In the genomic region with DNA sequence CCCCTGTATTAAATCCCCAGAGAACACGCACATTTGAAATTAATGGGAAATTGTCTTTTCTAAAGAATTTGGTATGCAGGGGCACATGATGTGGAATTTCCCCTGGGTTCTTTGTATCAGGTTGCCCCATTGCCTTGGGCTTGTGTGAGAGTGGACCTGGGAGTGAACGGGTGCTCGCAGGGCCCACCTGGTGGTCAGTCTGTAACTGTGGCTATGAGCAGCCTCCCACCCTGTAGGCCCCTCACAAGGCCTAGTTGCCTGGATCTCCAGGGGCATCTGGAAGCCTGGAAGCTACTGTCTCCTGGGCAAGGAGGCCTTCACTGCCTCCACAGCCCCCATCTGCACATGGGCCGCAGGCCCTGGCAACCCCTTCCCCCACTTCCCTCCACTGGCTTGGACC, we compare ENCODE assay signal across 2 cellular contexts.
TF ChIP-seq lines count a peak whose summit lies in the region.

No MANE protein-coding gene starts in this region.

TF ChIP-seq in HCT116, 20 proteins besides CTCF, POLR2A, EP300 and RAD21:
- TF ChIP-seq SRF (IDR thresholded peaks at IDR 0.05; ENCODE audit: low read depth) (no peak), ZNF274 (IDR thresholded peaks at IDR 0.05; ENCODE audit: low read depth, low read length) (no peak), EZH2phosphoT487 (IDR thresholded peaks at IDR 0.05; ENCODE audit: borderline replicate concordance) (no peak), SIN3A (IDR thresholded peaks at IDR 0.05; ENCODE audit: low read depth) (no peak), TCF7L2 (IDR thresholded peaks at IDR 0.05; ENCODE audit: borderline replicate concordance, extremely low read depth, insufficient read depth, insufficient read length) (no peak), FOSL1 (IDR thresholded peaks at IDR 0.05; ENCODE audit: low read depth) (no peak), ZFX (IDR thresholded peaks at IDR 0.05) (no peak), POLR2AphosphoS5 (IDR thresholded peaks at IDR 0.05; ENCODE audit: low read depth, low read length) (no peak), YY1 (IDR thresholded peaks at IDR 0.05; ENCODE audit: extremely low read depth, insufficient replicate concordance, low read depth, low read length) (no peak), CEBPB (IDR thresholded peaks at IDR 0.05; ENCODE audit: low read depth) (no peak), EZH2 (IDR thresholded peaks at IDR 0.05) (no peak), EGR1 (IDR thresholded peaks at IDR 0.05; ENCODE audit: low read depth) (no peak), ELF1 (IDR thresholded peaks at IDR 0.05; ENCODE audit: borderline replicate concordance, low read depth) (no peak), JUND (IDR thresholded peaks at IDR 0.05) (no peak), CBX3 (IDR thresholded peaks at IDR 0.05; ENCODE audit: low read depth) (no peak), SP1 (IDR thresholded peaks at IDR 0.05; ENCODE audit: low read depth) (no peak)
- TF ChIP-seq, protein P1, sequence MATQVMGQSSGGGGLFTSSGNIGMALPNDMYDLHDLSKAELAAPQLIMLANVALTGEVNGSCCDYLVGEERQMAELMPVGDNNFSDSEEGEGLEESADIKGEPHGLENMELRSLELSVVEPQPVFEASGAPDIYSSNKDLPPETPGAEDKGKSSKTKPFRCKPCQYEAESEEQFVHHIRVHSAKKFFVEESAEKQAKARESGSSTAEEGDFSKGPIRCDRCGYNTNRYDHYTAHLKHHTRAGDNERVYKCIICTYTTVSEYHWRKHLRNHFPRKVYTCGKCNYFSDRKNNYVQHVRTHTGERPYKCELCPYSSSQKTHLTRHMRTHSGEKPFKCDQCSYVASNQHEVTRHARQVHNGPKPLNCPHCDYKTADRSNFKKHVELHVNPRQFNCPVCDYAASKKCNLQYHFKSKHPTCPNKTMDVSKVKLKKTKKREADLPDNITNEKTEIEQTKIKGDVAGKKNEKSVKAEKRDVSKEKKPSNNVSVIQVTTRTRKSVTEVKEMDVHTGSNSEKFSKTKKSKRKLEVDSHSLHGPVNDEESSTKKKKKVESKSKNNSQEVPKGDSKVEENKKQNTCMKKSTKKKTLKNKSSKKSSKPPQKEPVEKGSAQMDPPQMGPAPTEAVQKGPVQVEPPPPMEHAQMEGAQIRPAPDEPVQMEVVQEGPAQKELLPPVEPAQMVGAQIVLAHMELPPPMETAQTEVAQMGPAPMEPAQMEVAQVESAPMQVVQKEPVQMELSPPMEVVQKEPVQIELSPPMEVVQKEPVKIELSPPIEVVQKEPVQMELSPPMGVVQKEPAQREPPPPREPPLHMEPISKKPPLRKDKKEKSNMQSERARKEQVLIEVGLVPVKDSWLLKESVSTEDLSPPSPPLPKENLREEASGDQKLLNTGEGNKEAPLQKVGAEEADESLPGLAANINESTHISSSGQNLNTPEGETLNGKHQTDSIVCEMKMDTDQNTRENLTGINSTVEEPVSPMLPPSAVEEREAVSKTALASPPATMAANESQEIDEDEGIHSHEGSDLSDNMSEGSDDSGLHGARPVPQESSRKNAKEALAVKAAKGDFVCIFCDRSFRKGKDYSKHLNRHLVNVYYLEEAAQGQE (IDR thresholded peaks at IDR 0.05; ENCODE audit: low read depth), result no peak
- TF ChIP-seq, protein P2, sequence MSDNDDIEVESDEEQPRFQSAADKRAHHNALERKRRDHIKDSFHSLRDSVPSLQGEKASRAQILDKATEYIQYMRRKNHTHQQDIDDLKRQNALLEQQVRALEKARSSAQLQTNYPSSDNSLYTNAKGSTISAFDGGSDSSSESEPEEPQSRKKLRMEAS (IDR thresholded peaks at IDR 0.05), result no peak
- TF ChIP-seq, protein P3, sequence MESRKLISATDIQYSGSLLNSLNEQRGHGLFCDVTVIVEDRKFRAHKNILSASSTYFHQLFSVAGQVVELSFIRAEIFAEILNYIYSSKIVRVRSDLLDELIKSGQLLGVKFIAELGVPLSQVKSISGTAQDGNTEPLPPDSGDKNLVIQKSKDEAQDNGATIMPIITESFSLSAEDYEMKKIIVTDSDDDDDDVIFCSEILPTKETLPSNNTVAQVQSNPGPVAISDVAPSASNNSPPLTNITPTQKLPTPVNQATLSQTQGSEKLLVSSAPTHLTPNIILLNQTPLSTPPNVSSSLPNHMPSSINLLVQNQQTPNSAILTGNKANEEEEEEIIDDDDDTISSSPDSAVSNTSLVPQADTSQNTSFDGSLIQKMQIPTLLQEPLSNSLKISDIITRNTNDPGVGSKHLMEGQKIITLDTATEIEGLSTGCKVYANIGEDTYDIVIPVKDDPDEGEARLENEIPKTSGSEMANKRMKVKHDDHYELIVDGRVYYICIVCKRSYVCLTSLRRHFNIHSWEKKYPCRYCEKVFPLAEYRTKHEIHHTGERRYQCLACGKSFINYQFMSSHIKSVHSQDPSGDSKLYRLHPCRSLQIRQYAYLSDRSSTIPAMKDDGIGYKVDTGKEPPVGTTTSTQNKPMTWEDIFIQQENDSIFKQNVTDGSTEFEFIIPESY (IDR thresholded peaks at IDR 0.05; ENCODE audit: extremely low read depth, insufficient replicate concordance, low read length), result no peak
- TF ChIP-seq, protein P4, sequence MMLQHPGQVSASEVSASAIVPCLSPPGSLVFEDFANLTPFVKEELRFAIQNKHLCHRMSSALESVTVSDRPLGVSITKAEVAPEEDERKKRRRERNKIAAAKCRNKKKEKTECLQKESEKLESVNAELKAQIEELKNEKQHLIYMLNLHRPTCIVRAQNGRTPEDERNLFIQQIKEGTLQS (IDR thresholded peaks at IDR 0.05), result no peak

TF ChIP-seq in K562, 482 proteins besides CTCF, POLR2A, EP300 and RAD21:
- TF ChIP-seq ZBTB8A (IDR thresholded peaks at IDR 0.05; ENCODE audit: partially characterized antibody), result no peak
- no peak for TF ChIP-seq RBM15 (IDR thresholded peaks at IDR 0.05; ENCODE audit: insufficient read depth, low read length)
- TF ChIP-seq, protein P5, sequence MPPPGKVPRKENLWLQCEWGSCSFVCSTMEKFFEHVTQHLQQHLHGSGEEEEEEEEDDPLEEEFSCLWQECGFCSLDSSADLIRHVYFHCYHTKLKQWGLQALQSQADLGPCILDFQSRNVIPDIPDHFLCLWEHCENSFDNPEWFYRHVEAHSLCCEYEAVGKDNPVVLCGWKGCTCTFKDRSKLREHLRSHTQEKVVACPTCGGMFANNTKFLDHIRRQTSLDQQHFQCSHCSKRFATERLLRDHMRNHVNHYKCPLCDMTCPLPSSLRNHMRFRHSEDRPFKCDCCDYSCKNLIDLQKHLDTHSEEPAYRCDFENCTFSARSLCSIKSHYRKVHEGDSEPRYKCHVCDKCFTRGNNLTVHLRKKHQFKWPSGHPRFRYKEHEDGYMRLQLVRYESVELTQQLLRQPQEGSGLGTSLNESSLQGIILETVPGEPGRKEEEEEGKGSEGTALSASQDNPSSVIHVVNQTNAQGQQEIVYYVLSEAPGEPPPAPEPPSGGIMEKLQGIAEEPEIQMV (tag; conservative IDR thresholded peaks at IDR 0.05; ENCODE audit: low read depth), result no peak
- no peak for TF ChIP-seq TSC22D4 (tag; IDR thresholded peaks at IDR 0.05)
- no peak for TF ChIP-seq MCM3 (IDR thresholded peaks at IDR 0.05)
- TF ChIP-seq PHF21A (IDR thresholded peaks at IDR 0.05; ENCODE audit: borderline replicate concordance, low read depth), result no peak
- no peak for TF ChIP-seq TAF1 (IDR thresholded peaks at IDR 0.05; ENCODE audit: control insufficient read depth, extremely low read depth, insufficient read depth, low read length, severe bottlenecking)
